ENCODE assay signal across 16 cellular contexts in genomic region chr6:10522929-10523573, GRCh38. TPM values are rescaled to one million over a fixed set of nuclear protein-coding genes. Genes with fewer than 3 reads are reported as not detected.
DNase-seq lines count a peak whose midpoint lies in the region; ATAC-seq, FAIRE-seq and TF ChIP-seq lines count a peak whose summit lies in the region.
"Had no signal": no experiment of that assay in that cellular context is flagged by ENCODE, and none has a peak within 500 bp of the region (broad histone marks: within the 10 kb centered on the region; RNA-seq: fewer than 3 reads in every experiment).

No MANE protein-coding gene starts in this region.

- FAIRE-seq in G401.6 (lab: Jason Lieb, UNC) = peak; percentile 90
- no peak for FAIRE-seq in astrocyte (lab: Jason Lieb, UNC)

- H3K36me3 ChIP-seq in astrocyte (ENCODE audit: insufficient read depth, low read length) (no peaks in the 10 kb centered on the region), iPS-18a (ENCODE audit: control insufficient read depth, low read depth, low read length) (no peaks in the 10 kb centered on the region), psoas muscle (ENCODE audit: insufficient read depth in 1 of 2, low read depth in 1 of 2) (no peaks in the 10 kb centered on the region)
- H3K36me3 ChIP-seq: colonic mucosa had no signal

- no peaks in the 10 kb centered on the region for H3K36me3 Mint-ChIP-seq in astrocyte (ENCODE audit: low read depth, unreplicated experiment)
- H3K36me3 Mint-ChIP-seq: activated naive CD8-positive, alpha-beta T cell; memory B cell had no signal

- no peak overlapping the region for H2AFZ ChIP-seq in astrocyte (ENCODE audit: low read depth, low read length)
- H2AFZ ChIP-seq: parathyroid adenoma had no signal

- ATAC-seq in psoas muscle = peak in 3 of 4 donors; percentile 16 to 44 (median 28)
- ATAC-seq in GM19455 (IDR thresholded peaks at IDR 0.05; ENCODE audit: unreplicated experiment) = no peak
- ATAC-seq: foreskin keratinocyte had no signal

- H3K4me1 Mint-ChIP-seq in astrocyte (ENCODE audit: low read depth, unreplicated experiment) = peaks cover 35% of the 10 kb centered on the region

- intact Hi-C loops in psoas muscle (cut with DNase I) = no loop called here

- H3K4me3 ChIP-seq in astrocyte (ENCODE audit: insufficient read depth, low read depth, low read length) (no peak overlapping the region), iPS-18a (ENCODE audit: low read length) (peak overlapping the region; percentile 16), psoas muscle (peak overlapping the region; percentile 45)
- H3K4me3 ChIP-seq: colonic mucosa had no signal

- no peaks in the 10 kb centered on the region for H4K20me1 ChIP-seq in astrocyte (ENCODE audit: insufficient read depth, low read length)

- peaks cover 23% of the 10 kb centered on the region for H3K4me1 ChIP-seq in astrocyte (ENCODE audit: insufficient read depth, low read length)
- peaks cover 34% of the 10 kb centered on the region for H3K4me1 ChIP-seq in iPS-18a (ENCODE audit: control insufficient read depth, low read depth, low read length)
- no peaks in the 10 kb centered on the region for H3K4me1 ChIP-seq in psoas muscle
- H3K4me1 ChIP-seq: colonic mucosa, parathyroid adenoma had no signal

- no peaks in the 10 kb centered on the region for H3K27me3 ChIP-seq in astrocyte (ENCODE audit: insufficient read depth, low read length)
- H3K27me3 ChIP-seq in iPS-18a (ENCODE audit: control insufficient read depth, insufficient read depth, low read length) = no peaks in the 10 kb centered on the region
- H3K27me3 ChIP-seq in psoas muscle (ENCODE audit: insufficient read depth in 3 of 3, low read length in 2 of 3) = no peaks in the 10 kb centered on the region
- H3K27me3 ChIP-seq: colonic mucosa, foreskin keratinocyte had no signal

- H3K27ac ChIP-seq in astrocyte (ENCODE audit: low read depth, low read length) = no peak overlapping the region
- H3K27ac ChIP-seq in iPS-18a (ENCODE audit: low read length) = no peak overlapping the region
- peak overlapping the region; percentile 71 for H3K27ac ChIP-seq in psoas muscle
- H3K27ac ChIP-seq: colonic mucosa, parathyroid adenoma had no signal

- 74 to 81% (median 76%) methylated on average over 21 of the region's 21 CpGs for WGBS in psoas muscle, 3 donors

- H3K27me3 Mint-ChIP-seq in astrocyte (ENCODE audit: low read depth, unreplicated experiment) = no peaks in the 10 kb centered on the region

- TF ChIP-seq CTCF in astrocyte (IDR thresholded peaks at IDR 0.05; ENCODE audit: insufficient read depth, low read depth, low read length) = no peak
- no peak for TF ChIP-seq CTCF in psoas muscle (IDR thresholded peaks at IDR 0.05)

- H3K27ac Mint-ChIP-seq in astrocyte (ENCODE audit: unreplicated experiment) = peak overlapping the region; percentile 48
- H3K27ac Mint-ChIP-seq: activated naive CD8-positive, alpha-beta T cell; memory B cell had no signal

- H3K9me3 Mint-ChIP-seq in astrocyte (ENCODE audit: unreplicated experiment) = no peaks in the 10 kb centered on the region
- H3K9me3 Mint-ChIP-seq: memory B cell had no signal

- no peak overlapping the region for H3K4me2 ChIP-seq in astrocyte (ENCODE audit: low read length)

- DNase-seq in astrocyte (ENCODE audit: low read depth) (no peak), psoas muscle (no peak), AG08395 (ENCODE audit: low spot score) (no peak), HuH-7.5 (ENCODE audit: low spot score) (no peak)
- DNase-seq in activated effector memory CD4-positive, alpha-beta T cell treated with anti-CD3 and anti-CD28 coated beads, Interleukin-2, amount 50 U/mL, for 16 hours = no peak
- DNase-seq: colonic mucosa; DMS79; MM.1S; stimulated activated CD4-positive, alpha-beta T cell treated with anti-CD3 and anti-CD28 coated beads, Interleukin-1b, Interleukin-23, amount 100 ng/mL, for 48 hours had no signal

- peak overlapping the region; percentile 83 for H3K4me3 Mint-ChIP-seq in astrocyte (ENCODE audit: unreplicated experiment)
- H3K4me3 Mint-ChIP-seq: activated naive CD8-positive, alpha-beta T cell; memory B cell had no signal

- H3K9me3 ChIP-seq in astrocyte (ENCODE audit: insufficient read depth, low read depth, low read length) = no peaks in the 10 kb centered on the region
- no peaks in the 10 kb centered on the region for H3K9me3 ChIP-seq in iPS-18a (ENCODE audit: control insufficient read depth, low read depth, low read length)
- no peaks in the 10 kb centered on the region for H3K9me3 ChIP-seq in psoas muscle
- H3K9me3 ChIP-seq: colonic mucosa had no signal

- no peaks in the 10 kb centered on the region for H3K79me2 ChIP-seq in astrocyte (ENCODE audit: insufficient read depth, low read length)
- H3K79me2 ChIP-seq: parathyroid adenoma had no signal

- H3K9ac ChIP-seq in astrocyte (ENCODE audit: low read length) (no peak overlapping the region), iPS-18a (ENCODE audit: low read length) (no peak overlapping the region)
- H3K9ac ChIP-seq: parathyroid adenoma had no signal

RNA-seq across cellular contexts. Expression of gene GCNT2, which starts 1.9 kb away (rescaled TPM):
- total RNA-seq in astrocyte = 13.0 and 14.8 TPM in 2 replicates
- total RNA-seq in psoas muscle = 10 to 100 TPM; 10.1 to 23.1 (median 12.8) TPM
- polyA plus RNA-seq in psoas muscle = 1 to 10 TPM in 2 of 3 donors, under 1 TPM in 1; 0.27 to 4.5 (median 1.1) TPM
